ENCODE assay signal across 8 cellular contexts in the genomic region with DNA sequence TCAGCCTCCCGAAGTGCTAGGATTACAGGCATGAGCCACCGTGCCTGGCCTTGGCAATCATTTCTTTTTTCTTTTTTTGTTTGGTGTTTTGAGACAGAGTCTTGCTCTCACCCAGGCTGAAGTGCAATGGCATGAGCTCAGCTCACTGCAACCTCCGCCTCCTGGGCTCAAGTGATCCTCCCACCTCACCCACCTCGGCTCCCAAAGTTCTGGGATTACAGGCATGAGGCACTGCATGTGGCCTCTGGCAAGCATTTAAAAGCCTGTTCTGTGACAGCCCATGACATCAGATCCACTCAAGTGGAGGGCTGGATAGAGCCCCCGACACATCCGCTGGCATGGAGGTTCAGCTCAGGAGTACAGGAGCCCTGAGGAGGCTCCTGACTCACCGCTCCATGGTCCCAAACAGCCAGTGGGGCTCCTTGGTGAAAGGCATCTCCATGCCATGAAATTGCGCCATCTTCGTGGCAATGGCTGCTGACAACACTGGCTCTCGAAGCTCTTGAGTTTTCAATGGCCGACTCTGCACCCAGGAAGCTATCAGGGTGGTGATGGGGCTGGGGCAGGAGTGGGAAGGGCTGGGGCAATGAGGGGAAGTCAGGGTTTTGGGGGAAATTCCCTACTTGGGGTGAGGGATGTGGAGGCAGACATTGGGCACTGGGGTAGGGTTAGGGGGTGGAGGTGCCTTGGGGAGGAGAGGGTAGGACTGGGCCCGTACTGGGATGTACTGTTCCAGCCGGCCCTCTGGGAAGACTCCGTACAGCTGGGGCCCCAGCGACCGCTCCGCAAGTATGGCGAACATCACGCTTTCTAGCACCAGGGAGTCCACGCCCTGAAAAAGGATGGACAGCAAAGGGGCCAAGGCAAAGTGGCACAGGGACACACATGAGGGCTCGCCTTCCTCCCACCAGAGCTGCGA. TPM values are rescaled to one million over a fixed set of nuclear protein-coding genes. Genes with fewer than 3 reads are reported as not detected.
A peak's percentile ranks its signal among the peaks of the same experiment; 100 is the strongest.
DNase-seq lines count a peak whose midpoint lies in the region; ATAC-seq and TF ChIP-seq lines count a peak whose summit lies in the region.

No MANE protein-coding gene starts in this region.

- ATAC-seq in HG02885 (IDR thresholded peaks at IDR 0.05; ENCODE audit: poor library complexity, unreplicated experiment) (no peak), GM18505 (IDR thresholded peaks at IDR 0.05; ENCODE audit: unreplicated experiment) (no peak), GM19023 (IDR thresholded peaks at IDR 0.05; ENCODE audit: unreplicated experiment) (no peak)

- H3K9ac ChIP-seq in SK-N-MC (ENCODE audit: insufficient read length): peak overlapping the region; percentile 98
- H3K9ac ChIP-seq in fibroblast of lung (ENCODE audit: insufficient read depth, low read length): no peak overlapping the region

- no peak for DNase-seq in GM06990 (ENCODE audit: extremely low read depth, insufficient read length)
- DNase-seq in SK-N-MC (ENCODE audit: low read depth, low spot score): no peak
- DNase-seq in fibroblast of lung (ENCODE audit: low read depth in 2 of 2): no peak
- no peak for DNase-seq in prostate gland (ENCODE audit: low spot score)
- DNase-seq in ureter (ENCODE audit: low spot score): no peak

- H3K4me3 ChIP-seq in GM06990 (replicated peaks; ENCODE audit: low read depth, low read length): peak overlapping the region; percentile 85
- peak overlapping the region; percentile 99 for H3K4me3 ChIP-seq in SK-N-MC
- peak overlapping the region; percentile 76 to 82 (median 78) for H3K4me3 ChIP-seq in fibroblast of lung (replicated peaks in 1 of 4; ENCODE audit: control extremely low read depth in 1 of 4, insufficient read depth in 1 of 4, low read depth in 3 of 4, low read length in 4 of 4)
- H3K4me3 ChIP-seq in prostate gland: peak overlapping the region; percentile 71 to 84

- H2AFZ ChIP-seq in fibroblast of lung (ENCODE audit: low read length): no peak overlapping the region

- H3K27ac ChIP-seq in SK-N-MC (no peak overlapping the region), fibroblast of lung (ENCODE audit: insufficient read depth, low read length) (no peak overlapping the region), prostate gland (no peak overlapping the region)

- no peaks in the 10 kb centered on the region for H4K20me1 ChIP-seq in fibroblast of lung (ENCODE audit: control insufficient read depth, extremely low read depth, insufficient read depth, low read length)

- TF ChIP-seq POLR2A in prostate gland (IDR thresholded peaks at IDR 0.05) (no peak), GM18505 (IDR thresholded peaks at IDR 0.05; ENCODE audit: borderline replicate concordance, extremely low read depth, insufficient read depth, insufficient read length) (no peak)

- H3K27me3 ChIP-seq in GM06990 (replicated peaks; ENCODE audit: control insufficient read depth, insufficient read depth, low read length) (no peaks in the 10 kb centered on the region), fibroblast of lung (ENCODE audit: control insufficient read depth, insufficient read depth, low read length) (no peaks in the 10 kb centered on the region), prostate gland (replicated peaks; ENCODE audit: insufficient read depth) (no peaks in the 10 kb centered on the region)

- H3K4me1 ChIP-seq in fibroblast of lung (ENCODE audit: control insufficient read depth, extremely low read depth, insufficient read depth, low read length): peaks cover 8% of the 10 kb centered on the region
- peaks cover 12% of the 10 kb centered on the region for H3K4me1 ChIP-seq in prostate gland (replicated peaks)

- H3K9me3 ChIP-seq in SK-N-MC (ENCODE audit: low read depth, low read length): no peaks in the 10 kb centered on the region
- H3K9me3 ChIP-seq in fibroblast of lung (ENCODE audit: control insufficient read depth, insufficient read depth, low read depth, low read length): no peaks in the 10 kb centered on the region
- no peaks in the 10 kb centered on the region for H3K9me3 ChIP-seq in prostate gland

- 88% methylated on average over 22 of the region's 22 CpGs for WGBS in prostate gland

- intact Hi-C loops in prostate gland (cut with DNase I): loop anchor here (5.0 kb wide), 1 partner anchor 46 kb away; the partner anchor contains the start of gene ARSA

- H3K4me2 ChIP-seq in fibroblast of lung (ENCODE audit: extremely low read depth, insufficient read depth, low read length): peak overlapping the region; percentile 93

- H3K36me3 ChIP-seq in GM06990 (ENCODE audit: control insufficient read depth, insufficient read depth, low read length) (peaks cover 18% of the 10 kb centered on the region), SK-N-MC (ENCODE audit: insufficient read depth, low read length) (no peaks in the 10 kb centered on the region), fibroblast of lung (ENCODE audit: control insufficient read depth, insufficient read depth, low read length) (no peaks in the 10 kb centered on the region), prostate gland (no peaks in the 10 kb centered on the region)

- peaks cover 2% of the 10 kb centered on the region for H3K79me2 ChIP-seq in fibroblast of lung (ENCODE audit: control insufficient read depth, insufficient read depth, low read length)

- no peak for TF ChIP-seq CTCF in GM06990 (IDR thresholded peaks at IDR 0.05; ENCODE audit: insufficient read depth, low read length, poor library complexity, severe bottlenecking)
- TF ChIP-seq CTCF in fibroblast of lung (conservative IDR thresholded peaks at IDR 0.05 in 1 of 2, IDR thresholded peaks at IDR 0.05 in 1 of 2; ENCODE audit: low read depth in 1 of 2, low read length in 2 of 2): no peak
- no peak for TF ChIP-seq CTCF in prostate gland (IDR thresholded peaks at IDR 0.05)

RNA-seq across cellular contexts. Expression of gene CHKB, which starts 1.4 kb away (rescaled TPM):
- 15.2 and 22.8 TPM in 2 replicates for total RNA-seq in fibroblast of lung
- 18.2 and 21.9 TPM in 2 replicates for polyA plus RNA-seq in fibroblast of lung
- 17.9 and 22.5 TPM in 2 replicates for polyA plus RNA-seq in fibroblast of lung (2012)
- 18.2 and 23.8 TPM in 2 replicates for polyA minus RNA-seq in fibroblast of lung (ENCODE audit: low replicate concordance)
- total RNA-seq in prostate gland: 100 to 1,000 TPM in 1 of 2 donors, 10 to 100 TPM in 1; 52.1 to 112 TPM
- 98.0 TPM for total RNA-seq in ureter

RNA-seq across cellular contexts. Expression of gene CPT1B, which starts 3.1 kb away (rescaled TPM):
- total RNA-seq in fibroblast of lung (2.6 and 4.8 TPM in 2 replicates), prostate gland (10 to 100 TPM; 13.1 to 31.4 TPM), ureter (62.3 TPM)
- 0.70 and 0.82 TPM in 2 replicates for polyA plus RNA-seq in fibroblast of lung
- polyA plus RNA-seq in fibroblast of lung (2012): 0.91 and 1.2 TPM in 2 replicates
- polyA minus RNA-seq in fibroblast of lung (ENCODE audit: low replicate concordance): 2.3 TPM in 1 of 2 replicates, not detected in the other

RNA-seq across cellular contexts. Expression of gene SYCE3, which starts 18.6 kb away (rescaled TPM):
- 0.33 TPM in 1 of 2 replicates, not detected in the other for total RNA-seq in fibroblast of lung
- polyA plus RNA-seq in fibroblast of lung: 0.30 TPM in 1 of 2 replicates, not detected in the other
- polyA plus RNA-seq in fibroblast of lung (2012): not detected in 2 replicates
- polyA minus RNA-seq in fibroblast of lung (ENCODE audit: low replicate concordance): not detected in 2 replicates
- 10 to 100 TPM in 1 of 2 donors, not detected in 1; 10.2 TPM for total RNA-seq in prostate gland
- total RNA-seq in ureter: not detected

RNA-seq across cellular contexts. Expression of gene MAPK8IP2, which starts 19.3 kb away (rescaled TPM):
- total RNA-seq in fibroblast of lung (0.17 and 0.26 TPM in 2 replicates), prostate gland (10 to 100 TPM in 1 of 2 donors, 1 to 10 TPM in 1; 5.1 to 23.6 TPM), ureter (0.83 TPM)
- 0.10 and 0.11 TPM in 2 replicates for polyA plus RNA-seq in fibroblast of lung
- polyA plus RNA-seq in fibroblast of lung (2012): 0.18 and 0.34 TPM in 2 replicates
- polyA minus RNA-seq in fibroblast of lung (ENCODE audit: low replicate concordance): 0.41 and 0.67 TPM in 2 replicates

RNA-seq across cellular contexts. Expression of gene KLHDC7B, which starts 35.6 kb away (rescaled TPM):
- total RNA-seq in fibroblast of lung (0.17 and 0.51 TPM in 2 replicates), prostate gland (under 1 TPM in 1 of 2 donors, not detected in 1; 0.62 TPM), ureter (1.2 TPM)
- 0.02 TPM in 1 of 2 replicates, not detected in the other for polyA plus RNA-seq in fibroblast of lung
- 0.02 and 0.05 TPM in 2 replicates for polyA plus RNA-seq in fibroblast of lung (2012)
- polyA minus RNA-seq in fibroblast of lung (ENCODE audit: low replicate concordance): not detected in 2 replicates
